ENCODE assay signal across 9 cellular contexts in genomic region chr7:151027728-151028130, GRCh38. TPM values are rescaled to one million over a fixed set of nuclear protein-coding genes. Genes with fewer than 3 reads are reported as not detected.
DNase-seq lines count a peak whose midpoint lies in the region; ATAC-seq and TF ChIP-seq lines count a peak whose summit lies in the region.
"Not testable (repeated sequence)": the region's sequence is repeated elsewhere in the genome, so short reads cannot be mapped to it uniquely, and the experiment has no call there.
"Had no signal": no experiment of that assay in that cellular context is flagged by ENCODE, and none has a peak within 500 bp of the region (broad histone marks: within the 10 kb centered on the region; RNA-seq: fewer than 3 reads in every experiment).

No MANE protein-coding gene starts in this region.

- H3K9me3 Mint-ChIP-seq in activated CD8-positive, alpha-beta T cell treated with anti-CD3 and anti-CD28 coated beads, Interleukin-2, amount 10 ng/mL, durations not matched to agents 7 days and 5 days (ENCODE audit: insufficient read depth); natural killer cell; stimulated activated naive CD8-positive, alpha-beta T cell treated with anti-CD3 and anti-CD28 coated beads, Interleukin-15, Interleukin-2, amounts not matched to agents 100 ng/mL and 50 ng/mL, for 24 hours: not testable (repeated sequence)

- peaks cover 12% of the 10 kb centered on the region; the same call in 1 of the 2 replicates for H3K36me3 ChIP-seq in BLaER1
- H3K36me3 ChIP-seq in GM23248 (ENCODE audit: low read depth); hepatocyte (replicated peaks; ENCODE audit: insufficient read depth, low read depth): not testable (repeated sequence)

- in situ Hi-C loops in GM23248 (cut with MboI) = not testable (repeated sequence)

- H3K4me3 ChIP-seq in BLaER1 (peak overlapping the region; percentile 69), GM23248 (peak overlapping the region; percentile 88), LNCaP clone FGC (ENCODE audit: low read depth, low read length) (peak overlapping the region; percentile 94), hepatocyte (peak overlapping the region; percentile 19)

- H3K4me1 Mint-ChIP-seq in activated CD8-positive, alpha-beta T cell treated with anti-CD3 and anti-CD28 coated beads, Interleukin-2, amount 10 ng/mL, durations not matched to agents 7 days and 5 days (ENCODE audit: low read depth) = peaks cover 21% of the 10 kb centered on the region
- H3K4me1 Mint-ChIP-seq in natural killer cell = peaks cover 15 to 16% of the 10 kb centered on the region in 2 donors
- H3K4me1 Mint-ChIP-seq in stimulated activated naive CD8-positive, alpha-beta T cell treated with anti-CD3 and anti-CD28 coated beads, Interleukin-15, Interleukin-2, amounts not matched to agents 100 ng/mL and 50 ng/mL, for 24 hours (ENCODE audit: low read depth) = peaks cover 26% of the 10 kb centered on the region

- peak overlapping the region; percentile 94 for H3K4me3 Mint-ChIP-seq in activated CD8-positive, alpha-beta T cell treated with anti-CD3 and anti-CD28 coated beads, Interleukin-2, amount 10 ng/mL, durations not matched to agents 7 days and 5 days
- peak overlapping the region; percentile 95 for H3K4me3 Mint-ChIP-seq in natural killer cell
- H3K4me3 Mint-ChIP-seq in stimulated activated naive CD8-positive, alpha-beta T cell treated with anti-CD3 and anti-CD28 coated beads, Interleukin-15, Interleukin-2, amounts not matched to agents 100 ng/mL and 50 ng/mL, for 24 hours = peak overlapping the region; percentile 98

- H3K27ac ChIP-seq in BLaER1 = not testable (repeated sequence)
- H3K27ac ChIP-seq in GM23248 = peak overlapping the region; percentile 46
- peak overlapping the region; percentile 13 for H3K27ac ChIP-seq in cingulate gyrus (ENCODE audit: low read depth, low read length)
- H3K27ac ChIP-seq in hepatocyte = peak overlapping the region; percentile 83

- H3K4me2 ChIP-seq in BLaER1 (peak overlapping the region; percentile 93), GM23248 (ENCODE audit: unreplicated experiment) (peak overlapping the region; percentile 88), hepatocyte (peak overlapping the region; percentile 76)

- H3K9me2 ChIP-seq in GM23248 (ENCODE audit: insufficient read depth); hepatocyte (replicated peaks; ENCODE audit: insufficient read depth): not testable (repeated sequence)

- DNase-seq in GM23248; LNCaP clone FGC (ENCODE audit: low read depth); activated CD8-positive, alpha-beta T cell treated with anti-CD3 and anti-CD28 coated beads, Interleukin-2, amount 10 ng/mL, durations not matched to agents 7 days and 5 days; hepatocyte (ENCODE audit: low spot score); natural killer cell: not testable (repeated sequence)

- not testable (repeated sequence) for H3K27me3 ChIP-seq in BLaER1; GM23248 (replicated peaks; ENCODE audit: insufficient read depth); hepatocyte

- CTCF ChIA-PET in activated CD8-positive, alpha-beta T cell treated with anti-CD3 and anti-CD28 coated beads, Interleukin-2, amount 10 ng/mL, durations not matched to agents 7 days and 5 days (lab: Charles Lee) = interaction anchor here (0.9 to 3.2 kb wide), 18 partner anchors 9 to 273 kb away, joined by 3 to 53 read pairs (median 5); partner anchors contain the start of gene SLC4A2

- H2AFZ ChIP-seq in GM23248 (peak overlapping the region; percentile 90), hepatocyte (peak overlapping the region; percentile 53)

- peaks cover 33% of the 10 kb centered on the region for H3K4me1 ChIP-seq in BLaER1
- H3K4me1 ChIP-seq in GM23248 (ENCODE audit: insufficient read depth) = peaks cover 10% of the 10 kb centered on the region; the same call in 1 of the 2 replicates
- H3K4me1 ChIP-seq in hepatocyte (ENCODE audit: insufficient read depth) = not testable (repeated sequence)

- peaks cover 12% of the 10 kb centered on the region for H3K36me3 Mint-ChIP-seq in activated CD8-positive, alpha-beta T cell treated with anti-CD3 and anti-CD28 coated beads, Interleukin-2, amount 10 ng/mL, durations not matched to agents 7 days and 5 days (ENCODE audit: low read depth)
- H3K36me3 Mint-ChIP-seq in natural killer cell = not testable (repeated sequence)
- peaks cover 16% of the 10 kb centered on the region for H3K36me3 Mint-ChIP-seq in stimulated activated naive CD8-positive, alpha-beta T cell treated with anti-CD3 and anti-CD28 coated beads, Interleukin-15, Interleukin-2, amounts not matched to agents 100 ng/mL and 50 ng/mL, for 24 hours (ENCODE audit: low read depth)

- POLR2A ChIA-PET in activated CD8-positive, alpha-beta T cell treated with anti-CD3 and anti-CD28 coated beads, Interleukin-2, amount 10 ng/mL, durations not matched to agents 7 days and 5 days (lab: Charles Lee) = interaction anchor here (0.7 to 1.5 kb wide), 6 partner anchors 9 to 313 kb away, joined by 3 to 10 read pairs (median 3); partner anchors contain the start of gene SLC4A2

- not testable (repeated sequence) for H3K27me3 Mint-ChIP-seq in activated CD8-positive, alpha-beta T cell treated with anti-CD3 and anti-CD28 coated beads, Interleukin-2, amount 10 ng/mL, durations not matched to agents 7 days and 5 days (ENCODE audit: low read depth); natural killer cell (ENCODE audit: low read depth in 2 of 2); stimulated activated naive CD8-positive, alpha-beta T cell treated with anti-CD3 and anti-CD28 coated beads, Interleukin-15, Interleukin-2, amounts not matched to agents 100 ng/mL and 50 ng/mL, for 24 hours

- not testable (repeated sequence) for H3K9me3 ChIP-seq in BLaER1; GM23248 (ENCODE audit: low read depth); hepatocyte (ENCODE audit: low read depth)

- H3K79me2 ChIP-seq in GM23248 (ENCODE audit: insufficient read depth) (peaks cover 26% of the 10 kb centered on the region), hepatocyte (peaks cover 13% of the 10 kb centered on the region)

- not testable (repeated sequence) for H4K20me1 ChIP-seq in BLaER1; GM23248 (ENCODE audit: insufficient read depth); hepatocyte (ENCODE audit: insufficient read depth, poor library complexity, severe bottlenecking)

- intact Hi-C loops in natural killer cell (cut with micrococcal nuclease) = loop anchor here (1.0 to 2.0 kb wide), 3 partner anchors 31 to 83 kb away; partner anchors contain the start of gene FASTK

- not testable (repeated sequence) for TF ChIP-seq CTCF in LNCaP clone FGC (IDR thresholded peaks at IDR 0.05; ENCODE audit: control insufficient read depth, extremely low read depth, insufficient read depth); hepatocyte (IDR thresholded peaks at IDR 0.05; ENCODE audit: poor library complexity); natural killer cell (IDR thresholded peaks at IDR 0.05)

- H3K27ac Mint-ChIP-seq in activated CD8-positive, alpha-beta T cell treated with anti-CD3 and anti-CD28 coated beads, Interleukin-2, amount 10 ng/mL, durations not matched to agents 7 days and 5 days = peak overlapping the region; percentile 96
- peak overlapping the region; percentile 96 to 97 for H3K27ac Mint-ChIP-seq in natural killer cell
- H3K27ac Mint-ChIP-seq in stimulated activated naive CD8-positive, alpha-beta T cell treated with anti-CD3 and anti-CD28 coated beads, Interleukin-15, Interleukin-2, amounts not matched to agents 100 ng/mL and 50 ng/mL, for 24 hours = peak overlapping the region; percentile 94

- WGBS in GM23248 (ENCODE audit: low coverage in 1 of 2, low lambda C conversion rate in 2 of 2, missing lambda C conversion rate in 2 of 2), 2 experiments = 15 to 16% methylated on average over 16 of the region's 16 CpGs
- WGBS in hepatocyte (ENCODE audit: low lambda C conversion rate, missing lambda C conversion rate) = 7% methylated on average over 16 of the region's 16 CpGs

- H3F3A ChIP-seq in GM23248 (ENCODE audit: insufficient read depth) = not testable (repeated sequence)

- not testable (repeated sequence) for ATAC-seq in activated CD8-positive, alpha-beta T cell treated with anti-CD3 and anti-CD28 coated beads, Interleukin-2, amount 10 ng/mL, durations not matched to agents 7 days and 5 days; natural killer cell

- peak overlapping the region; percentile 18; the same call in 1 of the 2 replicates for H3K9ac ChIP-seq in BLaER1
- H3K9ac ChIP-seq in GM23248 = peak overlapping the region; percentile 92

RNA-seq across cellular contexts. Expression of gene ABCB8, which starts 0.5 kb away (rescaled TPM):
- total RNA-seq in GM23248 (2014; rRNA removed; shearing (Covaris generic)) = 31.6 and 32.2 TPM in 2 replicates
- polyA plus RNA-seq in GM23248 (2016; fragmentation: Nextera tagmentation; extraction: Ambion mirVana) = 28.5 and 29.6 TPM in 2 replicates
- 10 to 100 TPM; 48.0 to 49.5 TPM for total RNA-seq in activated CD8-positive, alpha-beta T cell treated with anti-CD3 and anti-CD28 coated beads, Interleukin-2, amount 10 ng/mL, durations not matched to agents 7 days and 5 days
- total RNA-seq in hepatocyte = 22.6 and 24.4 TPM in 2 replicates
- polyA plus RNA-seq in hepatocyte = 32.6 and 41.2 TPM in 2 replicates
- 10 to 100 TPM; 50.6 to 60.5 (median 53.7) TPM for total RNA-seq in natural killer cell

RNA-seq across cellular contexts. Expression of gene ATG9B, which starts 3.4 kb away (rescaled TPM):
- not detected in 2 replicates for total RNA-seq in GM23248 (2014; rRNA removed; shearing (Covaris generic))
- polyA plus RNA-seq in GM23248 (2016; fragmentation: Nextera tagmentation; extraction: Ambion mirVana) = 0.79 and 0.81 TPM in 2 replicates
- 1 to 10 TPM; 6.8 to 7.4 TPM for total RNA-seq in activated CD8-positive, alpha-beta T cell treated with anti-CD3 and anti-CD28 coated beads, Interleukin-2, amount 10 ng/mL, durations not matched to agents 7 days and 5 days
- total RNA-seq in hepatocyte = 0.64 and 0.80 TPM in 2 replicates
- polyA plus RNA-seq in hepatocyte = 2.4 and 13.2 TPM in 2 replicates
- total RNA-seq in natural killer cell = 1 to 10 TPM; 4.4 to 4.6 (median 4.5) TPM
- total RNA-seq: M059J had no signal

RNA-seq across cellular contexts. Expression of gene ASIC3, which starts 20.6 kb away (rescaled TPM):
- 1.1 TPM in 1 of 2 replicates, not detected in the other for total RNA-seq in GM23248 (2014; rRNA removed; shearing (Covaris generic))
- polyA plus RNA-seq in GM23248 (2016; fragmentation: Nextera tagmentation; extraction: Ambion mirVana) (0.26 TPM in 1 of 2 replicates, not detected in the other), hepatocyte (2.1 and 7.0 TPM in 2 replicates)
- total RNA-seq in activated CD8-positive, alpha-beta T cell treated with anti-CD3 and anti-CD28 coated beads, Interleukin-2, amount 10 ng/mL, durations not matched to agents 7 days and 5 days = 1 to 10 TPM; 2.8 to 3.2 TPM
- total RNA-seq in hepatocyte (2.9 and 4.5 TPM in 2 replicates), natural killer cell (1 to 10 TPM; 5.7 to 7.9 (median 5.9) TPM)

RNA-seq across cellular contexts. Expression of gene CDK5, which starts 30.0 kb away (rescaled TPM):
- total RNA-seq in GM23248 (2014; rRNA removed; shearing (Covaris generic)) = 16.2 and 27.7 TPM in 2 replicates
- 27.6 and 28.3 TPM in 2 replicates for polyA plus RNA-seq in GM23248 (2016; fragmentation: Nextera tagmentation; extraction: Ambion mirVana)
- total RNA-seq in activated CD8-positive, alpha-beta T cell treated with anti-CD3 and anti-CD28 coated beads, Interleukin-2, amount 10 ng/mL, durations not matched to agents 7 days and 5 days = 10 to 100 TPM; 20.3 to 21.0 TPM
- total RNA-seq in hepatocyte = 15.2 and 17.4 TPM in 2 replicates
- polyA plus RNA-seq in hepatocyte = 29.4 and 39.4 TPM in 2 replicates
- 1 to 10 TPM; 6.2 to 8.0 (median 6.6) TPM for total RNA-seq in natural killer cell

RNA-seq across cellular contexts. Expression of gene SLC4A2, which starts 31.7 kb away (rescaled TPM):
- total RNA-seq in GM23248 (2014; rRNA removed; shearing (Covaris generic)) = 80.3 and 94.6 TPM in 2 replicates
- polyA plus RNA-seq in GM23248 (2016; fragmentation: Nextera tagmentation; extraction: Ambion mirVana) (59.4 and 61.2 TPM in 2 replicates), hepatocyte (167 and 175 TPM in 2 replicates)
- 100 to 1,000 TPM; 107 to 112 TPM for total RNA-seq in activated CD8-positive, alpha-beta T cell treated with anti-CD3 and anti-CD28 coated beads, Interleukin-2, amount 10 ng/mL, durations not matched to agents 7 days and 5 days
- total RNA-seq in hepatocyte (153 and 188 TPM in 2 replicates), natural killer cell (10 to 100 TPM; 60.4 to 87.3 (median 66.1) TPM)

Comparison
In these comparisons a context has a peak if more than half of its experiments do, and no peak if none do; other contexts are left out.
1. H3K4me3 ChIP-seq: peak in every context shown above with its lines; median percentile 94 in LNCaP clone FGC; 88 in GM23248; 69 in BLaER1; 19 in hepatocyte.